27 cellular contexts compared by ENCODE assay signal in genomic region chr15:30870681-30871080, GRCh38.
"Had no signal": no experiment of that assay in that cellular context is flagged by ENCODE, and none has a peak within 500 bp of the region (broad histone marks: within the 10 kb centered on the region; RNA-seq: fewer than 3 reads in every experiment).

No MANE protein-coding gene starts in this region.

- H3K27me3 ChIP-seq: left lung, ovary, spleen, suprapubic skin, tibial artery, uterus had no signal

- H3K36me3 ChIP-seq: left lung, lower lobe of right lung, ovary, spleen, suprapubic skin, thoracic aorta, tibial artery, uterus had no signal

- H3K4me1 Mint-ChIP-seq: immature natural killer cell, mesothelial cell of epicardium had no signal

- H3K9me3 ChIP-seq: left lung, lower lobe of right lung, ovary, spleen, suprapubic skin, thoracic aorta, tibial artery, uterus had no signal

- H3K27me3 Mint-ChIP-seq: naive thymus-derived CD4-positive, alpha-beta T cell; progenitor cell of endocrine pancreas; stimulated activated naive CD8-positive, alpha-beta T cell treated with anti-CD3 and anti-CD28 coated beads, Interleukin-15, Interleukin-2, amounts not matched to agents 100 ng/mL and 50 ng/mL, for 24 hours; type B pancreatic cell had no signal

- H3K4me1 ChIP-seq: left lung, lower lobe of right lung, spleen, suprapubic skin, tibial artery, uterus had no signal

- DNase-seq: hypothalamus; immature natural killer cell; kidney; left colon; left lung; lower lobe of right lung; mesendoderm; naive thymus-derived CD4-positive, alpha-beta T cell; ovary; retina; right cardiac atrium; spleen; stimulated activated CD4-positive, alpha-beta T cell treated with anti-CD3 and anti-CD28 coated beads, Interleukin-4, amount 100 ng/mL, for 24 hours; stimulated activated naive CD4-positive, alpha-beta T cell; tibial artery; uterus had no signal

- H3K27ac Mint-ChIP-seq: immature natural killer cell; mesothelial cell of epicardium; natural killer cell treated with Interleukin-12 subunit alpha and Interleukin-12 subunit beta and Interleukin-15 and Interleukin-18, amount 100 ng/mL, for 72 hours; progenitor cell of endocrine pancreas; stimulated activated effector memory CD8-positive, alpha-beta T cell treated with anti-CD3 and anti-CD28 coated beads, Interleukin-12 subunit alpha, Interleukin-12 subunit beta, amount 100 ng/mL, for 72 hours; stimulated activated naive CD8-positive, alpha-beta T cell treated with anti-CD3 and anti-CD28 coated beads, Interleukin-15, Interleukin-2, amounts not matched to agents 100 ng/mL and 50 ng/mL, for 24 hours; type B pancreatic cell had no signal

- H3K4me3 ChIP-seq: left lung, lower lobe of right lung, ovary, skin epidermis, spleen, suprapubic skin, thoracic aorta, tibial artery, uterus had no signal

- H3K9me3 Mint-ChIP-seq: immature natural killer cell; mesothelial cell of epicardium; natural killer cell treated with Interleukin-12 subunit alpha and Interleukin-12 subunit beta and Interleukin-15 and Interleukin-18, amount 100 ng/mL, for 72 hours; stimulated activated effector memory CD8-positive, alpha-beta T cell treated with anti-CD3 and anti-CD28 coated beads, Interleukin-12 subunit alpha, Interleukin-12 subunit beta, amount 100 ng/mL, for 72 hours; stimulated activated naive CD8-positive, alpha-beta T cell treated with anti-CD3 and anti-CD28 coated beads, Interleukin-15, Interleukin-2, amounts not matched to agents 100 ng/mL and 50 ng/mL, for 24 hours; type B pancreatic cell had no signal

- H3K36me3 Mint-ChIP-seq: mesothelial cell of epicardium; natural killer cell treated with Interleukin-12 subunit alpha and Interleukin-12 subunit beta and Interleukin-15 and Interleukin-18, amount 100 ng/mL, for 72 hours; type B pancreatic cell had no signal

- H3K27ac ChIP-seq: left lung, lower lobe of right lung, ovary, skin epidermis, spleen, suprapubic skin, thoracic aorta, tibial artery, uterus had no signal

- H3K4me3 Mint-ChIP-seq: immature natural killer cell; mesothelial cell of epicardium; naive thymus-derived CD4-positive, alpha-beta T cell; natural killer cell treated with Interleukin-12 subunit alpha and Interleukin-12 subunit beta and Interleukin-15 and Interleukin-18, amount 100 ng/mL, for 72 hours; stimulated activated effector memory CD8-positive, alpha-beta T cell treated with anti-CD3 and anti-CD28 coated beads, Interleukin-12 subunit alpha, Interleukin-12 subunit beta, amount 100 ng/mL, for 72 hours; stimulated activated naive CD8-positive, alpha-beta T cell treated with anti-CD3 and anti-CD28 coated beads, Interleukin-15, Interleukin-2, amounts not matched to agents 100 ng/mL and 50 ng/mL, for 24 hours; type B pancreatic cell had no signal

- FAIRE-seq: islet of Langerhans, kidney had no signal

- ATAC-seq: left colon; left lung; lower lobe of right lung; naive thymus-derived CD4-positive, alpha-beta T cell; natural killer cell treated with Interleukin-12 subunit alpha and Interleukin-12 subunit beta and Interleukin-15 and Interleukin-18, amount 100 ng/mL, for 72 hours; right cardiac atrium; sciatic nerve; stimulated activated effector memory CD8-positive, alpha-beta T cell treated with anti-CD3 and anti-CD28 coated beads, Interleukin-12 subunit alpha, Interleukin-12 subunit beta, amount 100 ng/mL, for 72 hours had no signal
